11 cellular contexts compared by ENCODE assay signal in genomic region chr2:27737676-27738348, GRCh38. TPM values are rescaled to one million over a fixed set of nuclear protein-coding genes. Genes with fewer than 3 reads are reported as not detected.
DNase-seq lines count a peak whose midpoint lies in the region; ATAC-seq, FAIRE-seq and TF ChIP-seq lines count a peak whose summit lies in the region.
"Had no signal": no experiment of that assay in that cellular context is flagged by ENCODE, and none has a peak within 500 bp of the region (broad histone marks: within the 10 kb centered on the region; RNA-seq: fewer than 3 reads in every experiment).

No MANE protein-coding gene starts in this region.

- 0 out of 2 replicates have a peak, but pooled peaks cover 3% of the 10 kb centered on the region for H3K9me2 ChIP-seq in GM23338 (ENCODE audit: insufficient read depth)

- intact Hi-C loops in left ventricle myocardium superior (cut with micrococcal nuclease), result no loop called here

- ATAC-seq in GM23338 (no peak), left ventricle myocardium superior (peak; percentile 22), HG02870 (IDR thresholded peaks at IDR 0.05; ENCODE audit: unreplicated experiment) (no peak)
- ATAC-seq: activated CD4-positive, alpha-beta T cell treated with anti-CD3 and anti-CD28 coated beads for 36 hours had no signal

- H3K4me3 ChIP-seq in GM23338 (no peak overlapping the region), small intestine (ENCODE audit: low read depth in 1 of 2, low read length in 2 of 2) (no peak overlapping the region)

- H3F3A ChIP-seq in GM23338 (replicated peaks; ENCODE audit: low read depth), result 0 out of 2 replicates have a peak, but pooled peaks cover 11% of the 10 kb centered on the region

- H3K36me3 Mint-ChIP-seq in GM23338 (ENCODE audit: low read depth), result peaks cover 2% of the 10 kb centered on the region; the same call in 2 of the 3 replicates

- H3K36me3 ChIP-seq in GM23338 (ENCODE audit: insufficient read depth), result no peaks in the 10 kb centered on the region
- no peaks in the 10 kb centered on the region for H3K36me3 ChIP-seq in small intestine (ENCODE audit: control insufficient read depth in 2 of 2, insufficient read depth in 2 of 2, low read length in 2 of 2)

- H3K4me1 ChIP-seq in GM23338 (ENCODE audit: insufficient read depth) (peaks cover 17% of the 10 kb centered on the region), small intestine (ENCODE audit: control insufficient read depth in 2 of 2, insufficient read depth in 1 of 2, low read depth in 1 of 2, low read length in 1 of 2) (peaks cover 6 to 15% of the 10 kb centered on the region in 2 donors)

- H3K9me3 Mint-ChIP-seq in GM23338, result peaks cover 18% of the 10 kb centered on the region; the same call in 2 of the 3 replicates

- H3K4me1 Mint-ChIP-seq in GM23338, result peaks cover 19% of the 10 kb centered on the region

- H4K20me1 ChIP-seq in GM23338 (replicated peaks; ENCODE audit: insufficient read depth), result no peaks in the 10 kb centered on the region

- DNase-seq in GM23338 (ENCODE audit: low spot score), result no peak
- DNase-seq in left ventricle myocardium superior, result no peak
- DNase-seq in small intestine, result peak; percentile 93
- no peak for DNase-seq in stimulated activated CD4-positive, alpha-beta T cell treated with anti-CD3 and anti-CD28 coated beads, Interleukin-1b, Interleukin-23, amount 100 ng/mL, for 48 hours
- DNase-seq in 8988T, result no peak
- DNase-seq in NCI-H146 treated with DMSO at 0.1 percent for 48 hours (lab: John Stamatoyannopoulos, UW; ENCODE audit: unreplicated experiment), result no peak
- DNase-seq: activated CD4-positive, alpha-beta T cell treated with anti-CD3 and anti-CD28 coated beads for 36 hours; aorta; NCI-H526 treated with DMSO at 0.1 percent for 48 hours had no signal

- H3K4me2 ChIP-seq in GM23338, result no peak overlapping the region

- peak overlapping the region; percentile 74 for H2AFZ ChIP-seq in GM23338

- H3K4me3 Mint-ChIP-seq in GM23338, result no peak overlapping the region
- H3K4me3 Mint-ChIP-seq: activated CD4-positive, alpha-beta T cell treated with anti-CD3 and anti-CD28 coated beads for 36 hours had no signal

- H3K27me3 ChIP-seq in GM23338 (ENCODE audit: insufficient read depth), result no peaks in the 10 kb centered on the region
- H3K27me3 ChIP-seq in small intestine (ENCODE audit: control insufficient read depth in 2 of 2, insufficient read depth in 2 of 2, low read length in 2 of 2), result no peaks in the 10 kb centered on the region

- FAIRE-seq in small intestine (lab: Jason Lieb, UNC), result no peak

- no peak overlapping the region for H3K27ac ChIP-seq in GM23338 (ENCODE audit: low read depth)
- H3K27ac ChIP-seq in adipose tissue (ENCODE audit: low read depth, low read length), result peak overlapping the region; percentile 2
- H3K27ac ChIP-seq in small intestine (ENCODE audit: low read depth in 1 of 2, low read length in 1 of 2), result peak overlapping the region; percentile 82 to 86

- no peak for TF ChIP-seq CTCF in GM23338 (conservative IDR thresholded peaks at IDR 0.05; ENCODE audit: low read depth in 2 of 2)

- no peaks in the 10 kb centered on the region for H3K79me2 ChIP-seq in GM23338 (replicated peaks; ENCODE audit: insufficient read depth)

- peak overlapping the region; percentile 53; the same call in 1 of the 2 replicates for H3K27ac Mint-ChIP-seq in GM23338
- H3K27ac Mint-ChIP-seq: activated CD4-positive, alpha-beta T cell treated with anti-CD3 and anti-CD28 coated beads for 36 hours had no signal

- H3K27me3 Mint-ChIP-seq in GM23338 (ENCODE audit: insufficient read depth, low read depth, poor library complexity), result peaks cover 7% of the 10 kb centered on the region
- H3K27me3 Mint-ChIP-seq: activated CD4-positive, alpha-beta T cell treated with anti-CD3 and anti-CD28 coated beads for 36 hours had no signal

- H3K9me3 ChIP-seq in small intestine (ENCODE audit: control insufficient read depth, low read depth), result no peaks in the 10 kb centered on the region

- 50 to 60% (median 56%) methylated on average over 7 of the region's 7 CpGs for WGBS in adipose tissue, 3 donors
- WGBS in small intestine, 3 donors, result 30 to 47% (median 42%) methylated on average over 7 of the region's 7 CpGs

TF ChIP-seq in GM23338, 12 proteins besides CTCF, POLR2A, EP300 and RAD21:
- TF ChIP-seq ZNF331 (CRISPR knock-in tag; IDR thresholded peaks at IDR 0.05; ENCODE audit: low read depth) (no peak), JUNB (IDR thresholded peaks at IDR 0.05; ENCODE audit: unreplicated experiment) (no peak), STAT1 (IDR thresholded peaks at IDR 0.05; ENCODE audit: unreplicated experiment) (no peak), ETS1 (IDR thresholded peaks at IDR 0.05) (no peak), CREB1 (CRISPR knock-in tag; IDR thresholded peaks at IDR 0.05; ENCODE audit: low read depth) (no peak), REST (IDR thresholded peaks at IDR 0.05; ENCODE audit: unreplicated experiment) (no peak)

RNA-seq across cellular contexts. Expression of gene MRPL33, which starts 33.7 kb away (rescaled TPM):
- 80.5 and 83.9 TPM in 2 replicates for total RNA-seq in GM23338 (2014; rRNA removed; shearing (Covaris generic))
- polyA plus RNA-seq in GM23338 (2016; fragmentation: Nextera tagmentation; extraction: Ambion mirVana), result 292 and 310 TPM in 2 replicates
- 100 to 1,000 TPM in 2 of 3 donors, 10 to 100 TPM in 1; 86.4 to 196 (median 169) TPM for polyA plus RNA-seq in adipose tissue
- total RNA-seq in left ventricle myocardium superior, result 367 TPM
- 100 to 1,000 TPM; 118 to 156 (median 137) TPM for polyA plus RNA-seq in small intestine
